1 cellular context compared by ENCODE assay signal in the genomic region with DNA sequence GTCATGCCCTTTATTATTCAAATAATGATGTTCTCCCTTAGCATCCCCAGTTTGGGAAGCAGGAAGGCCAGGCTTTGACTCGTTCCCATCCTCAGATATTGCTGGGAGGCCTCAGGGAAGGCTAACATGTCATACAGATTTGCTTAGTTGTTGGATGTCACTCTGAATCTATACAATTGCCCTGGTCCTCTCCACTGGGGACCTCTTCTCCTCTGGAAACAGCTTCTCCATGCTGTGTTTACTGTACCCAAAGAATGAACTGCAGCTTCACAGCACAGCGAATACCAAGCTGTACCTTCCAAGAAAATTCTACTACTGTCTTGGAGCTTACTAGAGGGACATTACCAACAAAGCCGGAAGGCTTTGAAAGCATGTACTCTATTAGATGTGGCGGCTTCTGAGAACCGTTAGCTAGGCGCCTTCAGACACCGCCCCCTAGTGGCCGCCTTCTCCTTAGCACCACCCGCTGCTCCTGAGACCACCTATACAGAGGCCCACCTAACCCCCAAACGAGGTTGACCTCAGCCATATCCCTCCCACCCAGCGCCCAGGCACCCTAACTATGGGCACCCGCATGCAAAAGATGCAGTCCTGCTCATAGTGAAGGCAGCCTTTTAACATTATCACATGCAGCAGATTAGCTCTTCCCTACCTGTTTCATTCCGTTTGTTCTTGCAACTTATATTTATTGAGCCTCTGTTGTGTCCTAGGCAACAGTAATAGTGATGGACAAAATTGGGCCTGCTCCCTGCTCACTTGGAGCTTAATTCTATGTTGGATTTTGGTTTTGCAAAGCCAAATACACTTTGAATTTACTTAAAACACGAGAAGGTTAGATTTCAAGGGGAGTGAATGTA.
TF ChIP-seq lines count a peak whose summit lies in the region.

No MANE protein-coding gene starts in this region.

TF ChIP-seq in GM23338, 12 proteins besides CTCF, POLR2A, EP300 and RAD21 (continued from another document):
- TF ChIP-seq, protein P1, sequence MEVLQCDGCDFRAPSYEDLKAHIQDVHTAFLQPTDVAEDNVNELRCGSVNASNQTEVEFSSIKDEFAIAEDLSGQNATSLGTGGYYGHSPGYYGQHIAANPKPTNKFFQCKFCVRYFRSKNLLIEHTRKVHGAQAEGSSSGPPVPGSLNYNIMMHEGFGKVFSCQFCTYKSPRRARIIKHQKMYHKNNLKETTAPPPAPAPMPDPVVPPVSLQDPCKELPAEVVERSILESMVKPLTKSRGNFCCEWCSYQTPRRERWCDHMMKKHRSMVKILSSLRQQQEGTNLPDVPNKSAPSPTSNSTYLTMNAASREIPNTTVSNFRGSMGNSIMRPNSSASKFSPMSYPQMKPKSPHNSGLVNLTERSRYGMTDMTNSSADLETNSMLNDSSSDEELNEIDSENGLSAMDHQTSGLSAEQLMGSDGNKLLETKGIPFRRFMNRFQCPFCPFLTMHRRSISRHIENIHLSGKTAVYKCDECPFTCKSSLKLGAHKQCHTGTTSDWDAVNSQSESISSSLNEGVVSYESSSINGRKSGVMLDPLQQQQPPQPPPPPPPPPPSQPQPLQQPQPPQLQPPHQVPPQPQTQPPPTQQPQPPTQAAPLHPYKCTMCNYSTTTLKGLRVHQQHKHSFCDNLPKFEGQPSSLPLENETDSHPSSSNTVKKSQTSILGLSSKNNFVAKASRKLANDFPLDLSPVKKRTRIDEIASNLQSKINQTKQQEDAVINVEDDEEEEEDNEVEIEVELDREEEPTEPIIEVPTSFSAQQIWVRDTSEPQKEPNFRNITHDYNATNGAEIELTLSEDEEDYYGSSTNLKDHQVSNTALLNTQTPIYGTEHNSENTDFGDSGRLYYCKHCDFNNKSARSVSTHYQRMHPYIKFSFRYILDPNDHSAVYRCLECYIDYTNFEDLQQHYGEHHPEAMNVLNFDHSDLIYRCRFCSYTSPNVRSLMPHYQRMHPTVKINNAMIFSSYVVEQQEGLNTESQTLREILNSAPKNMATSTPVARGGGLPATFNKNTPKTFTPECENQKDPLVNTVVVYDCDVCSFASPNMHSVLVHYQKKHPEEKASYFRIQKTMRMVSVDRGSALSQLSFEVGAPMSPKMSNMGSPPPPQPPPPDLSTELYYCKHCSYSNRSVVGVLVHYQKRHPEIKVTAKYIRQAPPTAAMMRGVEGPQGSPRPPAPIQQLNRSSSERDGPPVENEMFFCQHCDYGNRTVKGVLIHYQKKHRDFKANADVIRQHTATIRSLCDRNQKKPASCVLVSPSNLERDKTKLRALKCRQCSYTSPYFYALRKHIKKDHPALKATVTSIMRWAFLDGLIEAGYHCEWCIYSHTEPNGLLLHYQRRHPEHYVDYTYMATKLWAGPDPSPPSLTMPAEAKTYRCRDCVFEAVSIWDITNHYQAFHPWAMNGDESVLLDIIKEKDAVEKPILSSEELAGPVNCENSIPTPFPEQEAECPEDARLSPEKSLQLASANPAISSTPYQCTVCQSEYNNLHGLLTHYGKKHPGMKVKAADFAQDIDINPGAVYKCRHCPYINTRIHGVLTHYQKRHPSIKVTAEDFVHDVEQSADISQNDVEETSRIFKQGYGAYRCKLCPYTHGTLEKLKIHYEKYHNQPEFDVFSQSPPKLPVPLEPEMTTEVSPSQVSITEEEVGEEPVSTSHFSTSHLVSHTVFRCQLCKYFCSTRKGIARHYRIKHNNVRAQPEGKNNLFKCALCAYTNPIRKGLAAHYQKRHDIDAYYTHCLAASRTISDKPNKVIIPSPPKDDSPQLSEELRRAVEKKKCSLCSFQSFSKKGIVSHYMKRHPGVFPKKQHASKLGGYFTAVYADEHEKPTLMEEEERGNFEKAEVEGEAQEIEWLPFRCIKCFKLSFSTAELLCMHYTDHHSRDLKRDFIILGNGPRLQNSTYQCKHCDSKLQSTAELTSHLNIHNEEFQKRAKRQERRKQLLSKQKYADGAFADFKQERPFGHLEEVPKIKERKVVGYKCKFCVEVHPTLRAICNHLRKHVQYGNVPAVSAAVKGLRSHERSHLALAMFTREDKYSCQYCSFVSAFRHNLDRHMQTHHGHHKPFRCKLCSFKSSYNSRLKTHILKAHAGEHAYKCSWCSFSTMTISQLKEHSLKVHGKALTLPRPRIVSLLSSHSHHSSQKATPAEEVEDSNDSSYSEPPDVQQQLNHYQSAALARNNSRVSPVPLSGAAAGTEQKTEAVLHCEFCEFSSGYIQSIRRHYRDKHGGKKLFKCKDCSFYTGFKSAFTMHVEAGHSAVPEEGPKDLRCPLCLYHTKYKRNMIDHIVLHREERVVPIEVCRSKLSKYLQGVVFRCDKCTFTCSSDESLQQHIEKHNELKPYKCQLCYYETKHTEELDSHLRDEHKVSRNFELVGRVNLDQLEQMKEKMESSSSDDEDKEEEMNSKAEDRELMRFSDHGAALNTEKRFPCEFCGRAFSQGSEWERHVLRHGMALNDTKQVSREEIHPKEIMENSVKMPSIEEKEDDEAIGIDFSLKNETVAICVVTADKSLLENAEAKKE (CRISPR knock-in tag; IDR thresholded peaks at IDR 0.05), result no peak
- TF ChIP-seq, protein P2, sequence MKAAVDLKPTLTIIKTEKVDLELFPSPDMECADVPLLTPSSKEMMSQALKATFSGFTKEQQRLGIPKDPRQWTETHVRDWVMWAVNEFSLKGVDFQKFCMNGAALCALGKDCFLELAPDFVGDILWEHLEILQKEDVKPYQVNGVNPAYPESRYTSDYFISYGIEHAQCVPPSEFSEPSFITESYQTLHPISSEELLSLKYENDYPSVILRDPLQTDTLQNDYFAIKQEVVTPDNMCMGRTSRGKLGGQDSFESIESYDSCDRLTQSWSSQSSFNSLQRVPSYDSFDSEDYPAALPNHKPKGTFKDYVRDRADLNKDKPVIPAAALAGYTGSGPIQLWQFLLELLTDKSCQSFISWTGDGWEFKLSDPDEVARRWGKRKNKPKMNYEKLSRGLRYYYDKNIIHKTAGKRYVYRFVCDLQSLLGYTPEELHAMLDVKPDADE (IDR thresholded peaks at IDR 0.05), result no peak
- TF ChIP-seq POLR2AphosphoS5 (IDR thresholded peaks at IDR 0.05; ENCODE audit: low read depth), result no peak
- no peak for TF ChIP-seq STAT1 (IDR thresholded peaks at IDR 0.05; ENCODE audit: unreplicated experiment)
- TF ChIP-seq JUNB (IDR thresholded peaks at IDR 0.05; ENCODE audit: unreplicated experiment), result no peak
- TF ChIP-seq, protein P3, sequence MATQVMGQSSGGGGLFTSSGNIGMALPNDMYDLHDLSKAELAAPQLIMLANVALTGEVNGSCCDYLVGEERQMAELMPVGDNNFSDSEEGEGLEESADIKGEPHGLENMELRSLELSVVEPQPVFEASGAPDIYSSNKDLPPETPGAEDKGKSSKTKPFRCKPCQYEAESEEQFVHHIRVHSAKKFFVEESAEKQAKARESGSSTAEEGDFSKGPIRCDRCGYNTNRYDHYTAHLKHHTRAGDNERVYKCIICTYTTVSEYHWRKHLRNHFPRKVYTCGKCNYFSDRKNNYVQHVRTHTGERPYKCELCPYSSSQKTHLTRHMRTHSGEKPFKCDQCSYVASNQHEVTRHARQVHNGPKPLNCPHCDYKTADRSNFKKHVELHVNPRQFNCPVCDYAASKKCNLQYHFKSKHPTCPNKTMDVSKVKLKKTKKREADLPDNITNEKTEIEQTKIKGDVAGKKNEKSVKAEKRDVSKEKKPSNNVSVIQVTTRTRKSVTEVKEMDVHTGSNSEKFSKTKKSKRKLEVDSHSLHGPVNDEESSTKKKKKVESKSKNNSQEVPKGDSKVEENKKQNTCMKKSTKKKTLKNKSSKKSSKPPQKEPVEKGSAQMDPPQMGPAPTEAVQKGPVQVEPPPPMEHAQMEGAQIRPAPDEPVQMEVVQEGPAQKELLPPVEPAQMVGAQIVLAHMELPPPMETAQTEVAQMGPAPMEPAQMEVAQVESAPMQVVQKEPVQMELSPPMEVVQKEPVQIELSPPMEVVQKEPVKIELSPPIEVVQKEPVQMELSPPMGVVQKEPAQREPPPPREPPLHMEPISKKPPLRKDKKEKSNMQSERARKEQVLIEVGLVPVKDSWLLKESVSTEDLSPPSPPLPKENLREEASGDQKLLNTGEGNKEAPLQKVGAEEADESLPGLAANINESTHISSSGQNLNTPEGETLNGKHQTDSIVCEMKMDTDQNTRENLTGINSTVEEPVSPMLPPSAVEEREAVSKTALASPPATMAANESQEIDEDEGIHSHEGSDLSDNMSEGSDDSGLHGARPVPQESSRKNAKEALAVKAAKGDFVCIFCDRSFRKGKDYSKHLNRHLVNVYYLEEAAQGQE (IDR thresholded peaks at IDR 0.05; ENCODE audit: unreplicated experiment), result no peak
- no peak for TF ChIP-seq EZH2phosphoT487 (IDR thresholded peaks at IDR 0.05; ENCODE audit: unreplicated experiment)
- no peak for TF ChIP-seq EZH2 (IDR thresholded peaks at IDR 0.05; ENCODE audit: low read depth, unreplicated experiment)
